ENCODE assay signal across 8 cellular contexts in the genomic region with DNA sequence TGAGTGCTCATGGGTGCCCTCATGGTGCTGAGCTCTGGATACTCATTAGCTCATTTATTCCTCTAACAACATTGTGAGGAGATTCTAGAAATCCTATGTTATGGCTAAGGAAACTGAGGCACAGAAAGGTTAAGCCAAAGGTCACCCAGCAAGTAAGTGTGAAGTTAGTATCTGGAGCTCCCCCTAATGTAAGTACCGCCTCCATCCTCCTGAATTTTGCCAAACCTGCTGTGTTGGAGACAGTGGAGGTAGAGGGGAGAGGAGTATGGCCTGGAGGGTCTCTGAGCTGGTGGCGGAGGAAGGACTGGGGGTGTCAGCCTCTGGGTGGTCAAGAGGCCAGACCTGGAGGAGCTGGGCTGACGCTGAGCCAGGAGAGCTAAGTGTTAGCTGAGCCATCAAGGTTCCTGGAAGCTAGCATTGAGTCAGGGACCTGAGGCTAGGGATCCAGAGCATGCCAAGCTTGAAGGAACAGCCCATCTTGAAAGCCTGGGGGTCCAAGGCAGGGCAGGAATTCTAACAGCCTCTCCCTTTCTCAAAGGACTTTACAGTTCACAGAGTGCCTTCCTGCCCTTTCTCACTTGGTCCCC.
DNase-seq lines count a peak whose midpoint lies in the region; ATAC-seq and TF ChIP-seq lines count a peak whose summit lies in the region.

No MANE protein-coding gene starts in this region.

- peaks cover 54% of the 10 kb centered on the region for H3K4me1 ChIP-seq in CD4-positive, CD25-positive, alpha-beta regulatory T cell (ENCODE audit: control insufficient read depth, insufficient read depth, low read length, poor library complexity, severe bottlenecking)
- H3K4me1 ChIP-seq in mammary epithelial cell (ENCODE audit: insufficient read depth, low read length) (peaks cover 89% of the 10 kb centered on the region), muscle layer of duodenum (ENCODE audit: control insufficient read depth in 1 of 2, insufficient read depth in 2 of 2, low read length in 2 of 2) (peaks cover 35 to 46% of the 10 kb centered on the region in 2 donors)

- no peaks in the 10 kb centered on the region for H3K27me3 ChIP-seq in CD4-positive, CD25-positive, alpha-beta regulatory T cell (ENCODE audit: control insufficient read depth, insufficient read depth, low read length)
- no peaks in the 10 kb centered on the region for H3K27me3 ChIP-seq in mammary epithelial cell (ENCODE audit: insufficient read depth, low read length)
- H3K27me3 ChIP-seq in muscle layer of duodenum (ENCODE audit: low read depth, low read length): no peaks in the 10 kb centered on the region

- TF ChIP-seq CTCF in mammary epithelial cell (conservative IDR thresholded peaks at IDR 0.05 in 1 of 2, IDR thresholded peaks at IDR 0.05 in 1 of 2; ENCODE audit: extremely low read depth in 1 of 2, insufficient read depth in 1 of 2, low read depth in 1 of 2, low read length in 2 of 2): no peak

- H2AFZ ChIP-seq in mammary epithelial cell (ENCODE audit: low read depth, low read length): no peak overlapping the region

- no peak for DNase-seq in CD4-positive, CD25-positive, alpha-beta regulatory T cell
- no peak for DNase-seq in mammary epithelial cell
- DNase-seq in DMS153 (lab: John Stamatoyannopoulos, UW): no peak
- DNase-seq in ACHN: no peak
- no peak for DNase-seq in activated CD8-positive, alpha-beta memory T cell treated with anti-CD3 and anti-CD28 coated beads, Interleukin-2, amount 50 U/mL, for 4 hours

- H4K20me1 ChIP-seq in mammary epithelial cell (ENCODE audit: insufficient read depth, low read length): no peaks in the 10 kb centered on the region

- intact Hi-C loops in mammary epithelial cell (cut with micrococcal nuclease): loop anchor here (2.0 kb wide), 1 partner anchor 14 kb away; no protein-coding TSS in a partner anchor

- H3K4me3 ChIP-seq in CD4-positive, CD25-positive, alpha-beta regulatory T cell (ENCODE audit: low read depth, low read length): peak overlapping the region; percentile 49
- H3K4me3 ChIP-seq in mammary epithelial cell (replicated peaks in 1 of 3; ENCODE audit: insufficient read depth in 1 of 3, low read depth in 2 of 3, low read length in 3 of 3) (no peak overlapping the region), muscle layer of duodenum (ENCODE audit: low read depth in 1 of 2, low read length in 2 of 2) (no peak overlapping the region)

- WGBS in mammary epithelial cell (ENCODE audit: low coverage, missing lambda C conversion rate): 69% methylated on average over 3 of the region's 3 CpGs

- H3K9me3 Mint-ChIP-seq in CD4-positive, CD25-positive, alpha-beta regulatory T cell: no peaks in the 10 kb centered on the region
- H3K9me3 Mint-ChIP-seq in IgD-negative memory B cell: no peaks in the 10 kb centered on the region

- H3K36me3 Mint-ChIP-seq in CD4-positive, CD25-positive, alpha-beta regulatory T cell: no peaks in the 10 kb centered on the region
- H3K36me3 Mint-ChIP-seq in IgD-negative memory B cell: no peaks in the 10 kb centered on the region

- peak overlapping the region; percentile 63 to 86 (median 77) for H3K4me3 Mint-ChIP-seq in CD4-positive, CD25-positive, alpha-beta regulatory T cell
- peak overlapping the region; percentile 55 to 88 (median 68) for H3K4me3 Mint-ChIP-seq in IgD-negative memory B cell

- no peak overlapping the region for H3K9ac ChIP-seq in mammary epithelial cell (ENCODE audit: insufficient read depth, low read length)

- peak overlapping the region; percentile 94 to 97 (median 96) for H3K27ac Mint-ChIP-seq in CD4-positive, CD25-positive, alpha-beta regulatory T cell
- peak overlapping the region in 2 of 3 donors; percentile 78 to 91 for H3K27ac Mint-ChIP-seq in IgD-negative memory B cell

- H3K4me2 ChIP-seq in mammary epithelial cell (ENCODE audit: insufficient read depth, low read depth, low read length): peak overlapping the region; percentile 63

- CTCF ChIA-PET in mammary epithelial cell (lab: Charles Lee; ENCODE audit: low non-redundant PET): interaction anchor here (0.6 to 0.7 kb wide), 3 partner anchors 9 to 37 kb away, joined by 3 to 6 read pairs (median 3); no protein-coding TSS in a partner anchor

- no peaks in the 10 kb centered on the region for H3K36me3 ChIP-seq in CD4-positive, CD25-positive, alpha-beta regulatory T cell (ENCODE audit: control insufficient read depth, insufficient read depth, low read length)
- H3K36me3 ChIP-seq in mammary epithelial cell (ENCODE audit: insufficient read depth, low read length): peaks cover 4% of the 10 kb centered on the region
- H3K36me3 ChIP-seq in muscle layer of duodenum (ENCODE audit: control insufficient read depth in 1 of 2, insufficient read depth in 2 of 2, low read length in 2 of 2): peaks cover 0 to 4% of the 10 kb centered on the region in 2 donors

- peaks cover 74% of the 10 kb centered on the region for H3K79me2 ChIP-seq in mammary epithelial cell (ENCODE audit: insufficient read depth, low read length)

- in situ Hi-C loops in mammary epithelial cell (cut with MboI; ENCODE audit: low sequenced_read_pairs in 2 of 2) (no loop called here), ACHN (cut with HindIII; ENCODE audit: low pct_ligation_motif_present, low pct_unique_long_range_greater_than_20kb, low sequenced_read_pairs) (no loop called here)

- no peaks in the 10 kb centered on the region for H3K27me3 Mint-ChIP-seq in CD4-positive, CD25-positive, alpha-beta regulatory T cell
- H3K27me3 Mint-ChIP-seq in IgD-negative memory B cell: no peaks in the 10 kb centered on the region

- H3K27ac ChIP-seq in CD4-positive, CD25-positive, alpha-beta regulatory T cell (ENCODE audit: insufficient read depth, low read length, poor library complexity, severe bottlenecking): peak overlapping the region; percentile 80
- H3K27ac ChIP-seq in mammary epithelial cell (ENCODE audit: insufficient read depth, low read depth, low read length) (peak overlapping the region; percentile 30), muscle layer of duodenum (ENCODE audit: low read length) (peak overlapping the region; percentile 88)

- peaks cover 0 to 73% (median 42%) of the 10 kb centered on the region in 4 donors for H3K4me1 Mint-ChIP-seq in CD4-positive, CD25-positive, alpha-beta regulatory T cell
- H3K4me1 Mint-ChIP-seq in IgD-negative memory B cell: peaks cover 47 to 63% (median 47%) of the 10 kb centered on the region in 3 donors

- H3K9me3 ChIP-seq in CD4-positive, CD25-positive, alpha-beta regulatory T cell (ENCODE audit: control insufficient read depth in 2 of 2, low read length in 2 of 2): no peaks in the 10 kb centered on the region
- H3K9me3 ChIP-seq in mammary epithelial cell (replicated peaks; ENCODE audit: insufficient read depth, low read length) (no peaks in the 10 kb centered on the region), muscle layer of duodenum (ENCODE audit: control insufficient read depth in 1 of 2, low read length in 2 of 2) (no peaks in the 10 kb centered on the region)

- no TSS peak for BruUV-seq in mammary epithelial cell (replicated peaks; lab: Mats Ljungman, UMichigan)

- ATAC-seq in CD4-positive, CD25-positive, alpha-beta regulatory T cell (ENCODE audit: low read depth in 2 of 2): peak; percentile 5 to 6
- ATAC-seq in GM19023 (IDR thresholded peaks at IDR 0.05; ENCODE audit: unreplicated experiment): no peak

- dilution Hi-C loops in mammary epithelial cell (cut with HindIII; ENCODE audit: low sequenced_read_pairs): no loop called here

Comparison
In these comparisons a context has a peak if more than half of its experiments do, and no peak if none do; other contexts are left out.
1. H3K27ac ChIP-seq: peak in every context shown above with its lines; median percentile 88 in muscle layer of duodenum; 80 in CD4-positive, CD25-positive, alpha-beta regulatory T cell; 30 in mammary epithelial cell.